ENCODE assay signal across 12 cellular contexts in the genomic region with DNA sequence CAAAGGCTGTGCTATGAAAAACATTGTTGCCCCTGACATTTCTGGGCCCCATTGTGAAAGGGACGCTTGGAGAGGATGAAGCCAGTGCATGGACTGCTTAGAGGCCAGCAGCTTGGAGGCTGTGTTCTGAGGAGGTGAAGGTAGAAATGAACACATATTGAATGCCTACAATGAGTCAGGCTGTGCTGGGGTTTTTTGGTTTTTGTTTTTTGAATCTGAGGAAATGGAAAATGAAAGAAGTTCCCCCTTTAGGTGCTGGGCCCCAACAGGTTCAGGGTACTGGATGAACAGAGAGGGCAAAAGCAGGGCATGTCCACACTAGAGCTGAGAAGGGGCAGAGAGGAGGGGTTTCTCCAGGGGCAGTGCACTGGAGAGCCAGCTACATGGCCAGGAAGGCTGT.
A peak's percentile ranks its signal among the peaks of the same experiment; 100 is the strongest.
DNase-seq lines count a peak whose midpoint lies in the region; ATAC-seq and FAIRE-seq lines count a peak whose summit lies in the region.
"Had no signal": no experiment of that assay in that cellular context is flagged by ENCODE, and none has a peak within 500 bp of the region (broad histone marks: within the 10 kb centered on the region; RNA-seq: fewer than 3 reads in every experiment).

No MANE protein-coding gene starts in this region.

- FAIRE-seq in GM18507 (lab: Jason Lieb, UNC) = peak; percentile 51
- FAIRE-seq: endometrium had no signal

- peak; percentile 67 for ATAC-seq in GM19372 (IDR thresholded peaks at IDR 0.05; ENCODE audit: low read depth, unreplicated experiment)
- ATAC-seq in HG02763 (IDR thresholded peaks at IDR 0.05; ENCODE audit: unreplicated experiment) = peak; percentile 86
- ATAC-seq in HG03457 (IDR thresholded peaks at IDR 0.05; ENCODE audit: unreplicated experiment) = peak; percentile 88
- ATAC-seq in left cardiac atrium = no peak

- intact Hi-C loops in left cardiac atrium (cut with DNase I) = no loop called here

- no peak for DNase-seq in GM18507 (ENCODE audit: extremely low spot score, insufficient read length, low read depth)
- DNase-seq in left cardiac atrium = no peak
- no peak for DNase-seq in stimulated activated CD8-positive, alpha-beta memory T cell treated with anti-CD3 and anti-CD28 coated beads, Interleukin-4, amount 100 ng/mL, for 48 hours
- no peak for DNase-seq in Ammon's horn (ENCODE audit: low spot score)
- DNase-seq in HT-29 (ENCODE audit: low spot score) = no peak
- DNase-seq: CD4-positive, alpha-beta T cell; KBM-7; upper lobe of left lung had no signal

Comparison
In these comparisons a context has a peak if more than half of its experiments do, and no peak if none do; other contexts are left out.
1. ATAC-seq: peak in GM19372 (single experiment), HG02763 (single experiment) and HG03457 (single experiment); none in left cardiac atrium (0 of 2).